1 cellular context compared by ENCODE assay signal in the genomic region with DNA sequence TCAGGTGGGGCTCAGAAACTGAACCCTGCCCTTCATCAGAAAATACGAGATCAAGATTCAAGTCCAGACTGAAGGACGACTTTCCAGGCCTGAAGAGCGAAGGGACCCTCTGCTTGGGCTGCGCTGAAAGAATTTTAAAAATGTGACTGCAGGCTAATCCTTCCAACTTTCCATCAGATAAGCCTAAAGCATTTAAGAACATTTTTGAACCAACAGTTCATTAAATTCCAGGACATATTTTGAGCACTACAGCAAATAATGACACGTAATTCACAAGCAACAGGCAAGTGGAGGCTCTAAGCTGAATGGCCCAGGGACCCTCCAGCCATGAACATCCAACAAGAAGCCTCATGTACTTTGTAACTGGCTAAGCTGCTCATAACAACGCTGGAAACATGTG.
TF ChIP-seq lines count a peak whose summit lies in the region.

No MANE protein-coding gene starts in this region.

TF ChIP-seq in IMR-90, 13 proteins besides CTCF, POLR2A, EP300 and RAD21:
- TF ChIP-seq NFE2L2 (IDR thresholded peaks at IDR 0.05; ENCODE audit: low read depth, low read length) (no peak), MXI1 (IDR thresholded peaks at IDR 0.05; ENCODE audit: borderline replicate concordance, low read depth, low read length) (no peak), BHLHE40 (IDR thresholded peaks at IDR 0.05; ENCODE audit: low read depth, low read length) (no peak), MAFK (IDR thresholded peaks at IDR 0.05; ENCODE audit: low read depth, low read length) (no peak), MAZ (IDR thresholded peaks at IDR 0.05; ENCODE audit: borderline replicate concordance, low read depth, low read length) (no peak), FOS (IDR thresholded peaks at IDR 0.05; ENCODE audit: low read depth, low read length) (no peak), RFX5 (IDR thresholded peaks at IDR 0.05; ENCODE audit: low read depth, low read length) (no peak), RCOR1 (IDR thresholded peaks at IDR 0.05; ENCODE audit: insufficient replicate concordance, low read length) (no peak)
- TF ChIP-seq, protein P1, sequence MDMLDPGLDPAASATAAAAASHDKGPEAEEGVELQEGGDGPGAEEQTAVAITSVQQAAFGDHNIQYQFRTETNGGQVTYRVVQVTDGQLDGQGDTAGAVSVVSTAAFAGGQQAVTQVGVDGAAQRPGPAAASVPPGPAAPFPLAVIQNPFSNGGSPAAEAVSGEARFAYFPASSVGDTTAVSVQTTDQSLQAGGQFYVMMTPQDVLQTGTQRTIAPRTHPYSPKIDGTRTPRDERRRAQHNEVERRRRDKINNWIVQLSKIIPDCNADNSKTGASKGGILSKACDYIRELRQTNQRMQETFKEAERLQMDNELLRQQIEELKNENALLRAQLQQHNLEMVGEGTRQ (IDR thresholded peaks at IDR 0.05; ENCODE audit: low read depth, low read length): no peak
